1 cellular context compared by ENCODE assay signal in the genomic region with DNA sequence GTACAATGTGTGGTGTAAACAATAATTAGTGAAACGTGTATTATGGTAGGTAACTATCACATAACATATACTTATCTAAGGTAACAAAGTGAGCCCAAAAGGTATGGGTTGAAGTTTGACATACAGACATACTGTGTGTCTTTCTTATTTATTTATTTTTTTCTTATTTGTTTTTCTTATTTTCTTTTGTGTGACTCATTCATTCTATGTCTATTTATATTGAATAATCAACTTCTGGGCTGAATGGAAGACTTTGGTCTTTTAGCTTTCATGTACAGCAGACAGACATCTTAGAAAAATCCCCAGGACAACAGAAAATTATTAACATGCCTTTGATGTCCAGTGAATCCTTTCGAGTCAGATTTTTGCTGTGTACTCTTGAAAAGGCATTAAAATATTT.
TF ChIP-seq lines count a peak whose summit lies in the region.

No MANE protein-coding gene starts in this region.

TF ChIP-seq in HepG2, 621 proteins besides CTCF, POLR2A, EP300 and RAD21 (continued from another document):
- TF ChIP-seq ZNF609 (CRISPR knock-in tag; IDR thresholded peaks at IDR 0.05; ENCODE audit: borderline replicate concordance), result no peak
- no peak for TF ChIP-seq TMF1 (CRISPR knock-in tag; IDR thresholded peaks at IDR 0.05; ENCODE audit: low read depth)
- TF ChIP-seq, protein P1, sequence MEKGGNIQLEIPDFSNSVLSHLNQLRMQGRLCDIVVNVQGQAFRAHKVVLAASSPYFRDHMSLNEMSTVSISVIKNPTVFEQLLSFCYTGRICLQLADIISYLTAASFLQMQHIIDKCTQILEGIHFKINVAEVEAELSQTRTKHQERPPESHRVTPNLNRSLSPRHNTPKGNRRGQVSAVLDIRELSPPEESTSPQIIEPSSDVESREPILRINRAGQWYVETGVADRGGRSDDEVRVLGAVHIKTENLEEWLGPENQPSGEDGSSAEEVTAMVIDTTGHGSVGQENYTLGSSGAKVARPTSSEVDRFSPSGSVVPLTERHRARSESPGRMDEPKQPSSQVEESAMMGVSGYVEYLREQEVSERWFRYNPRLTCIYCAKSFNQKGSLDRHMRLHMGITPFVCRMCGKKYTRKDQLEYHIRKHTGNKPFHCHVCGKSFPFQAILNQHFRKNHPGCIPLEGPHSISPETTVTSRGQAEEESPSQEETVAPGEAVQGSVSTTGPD (CRISPR knock-in tag; IDR thresholded peaks at IDR 0.05), result no peak
- no peak for TF ChIP-seq ZNF570 (CRISPR knock-in tag; IDR thresholded peaks at IDR 0.05; ENCODE audit: borderline replicate concordance)
- TF ChIP-seq ZNF354B (CRISPR knock-in tag; IDR thresholded peaks at IDR 0.05), result no peak
- TF ChIP-seq, protein P2, sequence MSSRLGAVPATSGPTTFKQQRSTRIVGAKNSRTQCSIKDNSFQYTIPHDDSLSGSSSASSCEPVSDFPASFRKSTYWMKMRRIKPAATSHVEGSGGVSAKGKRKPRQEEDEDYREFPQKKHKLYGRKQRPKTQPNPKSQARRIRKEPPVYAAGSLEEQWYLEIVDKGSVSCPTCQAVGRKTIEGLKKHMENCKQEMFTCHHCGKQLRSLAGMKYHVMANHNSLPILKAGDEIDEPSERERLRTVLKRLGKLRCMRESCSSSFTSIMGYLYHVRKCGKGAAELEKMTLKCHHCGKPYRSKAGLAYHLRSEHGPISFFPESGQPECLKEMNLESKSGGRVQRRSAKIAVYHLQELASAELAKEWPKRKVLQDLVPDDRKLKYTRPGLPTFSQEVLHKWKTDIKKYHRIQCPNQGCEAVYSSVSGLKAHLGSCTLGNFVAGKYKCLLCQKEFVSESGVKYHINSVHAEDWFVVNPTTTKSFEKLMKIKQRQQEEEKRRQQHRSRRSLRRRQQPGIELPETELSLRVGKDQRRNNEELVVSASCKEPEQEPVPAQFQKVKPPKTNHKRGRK (CRISPR knock-in tag; IDR thresholded peaks at IDR 0.05), result no peak
- TF ChIP-seq RXRB (CRISPR knock-in tag; IDR thresholded peaks at IDR 0.05; ENCODE audit: borderline replicate concordance), result no peak
- TF ChIP-seq FOXA1 (IDR thresholded peaks at IDR 0.05), result peak; percentile 95
- TF ChIP-seq FOXA1 (CRISPR knock-in tag; IDR thresholded peaks at IDR 0.05), result no peak
- no peak for TF ChIP-seq ZSCAN21 (CRISPR knock-in tag; IDR thresholded peaks at IDR 0.05; ENCODE audit: borderline replicate concordance)
- TF ChIP-seq ZFYVE20 (CRISPR knock-in tag; IDR thresholded peaks at IDR 0.05; ENCODE audit: borderline replicate concordance, low read depth), result no peak
- no peak for TF ChIP-seq XBP1 (CRISPR knock-in tag; IDR thresholded peaks at IDR 0.05)
- no peak for TF ChIP-seq RBFOX2 (IDR thresholded peaks at IDR 0.05; ENCODE audit: low read depth, low read length)
- TF ChIP-seq NFIC (IDR thresholded peaks at IDR 0.05; ENCODE audit: low read length), result peak; percentile 86; the same call in 1 of the 2 replicates
- no peak for TF ChIP-seq ZIK1 (CRISPR knock-in tag; IDR thresholded peaks at IDR 0.05; ENCODE audit: borderline replicate concordance, low read depth)
- TF ChIP-seq FOXP1 (IDR thresholded peaks at IDR 0.05), result peak; percentile 31; the same call in 1 of the 2 replicates
- TF ChIP-seq FOXP1 (CRISPR knock-in tag; IDR thresholded peaks at IDR 0.05), result peak; percentile 49
- TF ChIP-seq CREB1 (IDR thresholded peaks at IDR 0.05), result no peak
- TF ChIP-seq CREB1 (CRISPR knock-in tag; IDR thresholded peaks at IDR 0.05), result no peak
- no peak for TF ChIP-seq ZNF513 (CRISPR knock-in tag; conservative IDR thresholded peaks at IDR 0.05)
- TF ChIP-seq KMT2A (CRISPR knock-in tag; IDR thresholded peaks at IDR 0.05), result no peak
- 0 out of 2 replicates have a peak, but pooled peaks have one; percentile 17 for TF ChIP-seq MED1 (CRISPR knock-in tag; IDR thresholded peaks at IDR 0.05)
- TF ChIP-seq ETV6 (CRISPR knock-in tag; conservative IDR thresholded peaks at IDR 0.05), result no peak
- TF ChIP-seq RARA (CRISPR knock-in tag; IDR thresholded peaks at IDR 0.05), result peak; percentile 42; the same call in 1 of the 2 replicates
- TF ChIP-seq ZNF234 (CRISPR knock-in tag; conservative IDR thresholded peaks at IDR 0.05), result no peak
